In the genomic region with DNA sequence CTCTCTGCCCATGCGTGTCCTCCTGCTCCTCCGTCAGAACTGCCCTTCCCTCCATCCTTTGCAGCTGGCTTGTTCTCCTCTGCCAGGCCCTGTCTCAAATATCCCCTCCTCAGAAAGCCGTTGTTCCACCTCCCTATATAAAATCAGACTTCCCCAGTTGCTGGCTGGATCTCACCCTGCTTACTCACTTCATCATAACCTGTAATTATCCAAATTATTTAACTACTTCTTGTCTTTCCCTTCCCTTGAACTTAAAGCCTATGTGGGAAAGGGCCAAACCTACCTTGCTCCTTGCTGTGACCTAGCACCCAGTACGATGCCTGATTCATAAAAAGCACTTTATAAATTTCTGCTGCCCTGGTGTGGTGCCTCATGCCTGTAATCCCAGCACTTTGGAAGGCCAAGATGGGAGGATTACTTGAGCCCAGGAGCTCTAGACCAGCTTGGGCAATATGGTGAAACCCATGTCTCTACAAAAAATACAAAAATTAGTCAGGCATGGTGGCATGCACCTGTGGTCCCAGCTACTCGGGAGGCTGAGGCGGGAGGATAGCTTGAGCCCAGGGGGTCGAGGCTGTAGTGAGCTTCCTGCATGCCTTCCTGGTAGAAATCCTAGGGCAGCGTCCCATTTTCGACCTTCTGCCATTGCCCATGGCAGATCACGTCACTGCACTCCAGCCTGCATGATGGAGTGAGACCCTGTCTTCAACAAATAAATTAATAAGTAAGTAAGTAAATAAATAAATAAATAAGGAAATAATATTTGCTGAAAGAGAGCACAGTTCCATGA, we compare ENCODE assay signal across 26 cellular contexts. TPM values are rescaled to one million over a fixed set of nuclear protein-coding genes. Genes with fewer than 3 reads are reported as not detected.
"Had no signal": no experiment of that assay in that cellular context is flagged by ENCODE, and none has a peak within 500 bp of the region (broad histone marks: within the 10 kb centered on the region; RNA-seq: fewer than 3 reads in every experiment).

No MANE protein-coding gene starts in this region.

- ATAC-seq: activated CD4-positive, alpha-beta T cell treated with anti-CD3 and anti-CD28 coated beads for 36 hours; activated CD8-positive, alpha-beta T cell treated with anti-CD3 and anti-CD28 coated beads, Interleukin-2, amount 10 ng/mL, durations not matched to agents 7 days and 5 days; activated T-cell treated with anti-CD3 and anti-CD28 coated beads, Interleukin-2, amount 50 U/mL, for 4 hours; activated T-helper 17 cell treated with anti-CD3 and anti-CD28 coated beads, Interleukin-2, amount 50 U/mL, for 72 hours; effector memory CD8-positive, alpha-beta T cell; esophagus mucosa; heart left ventricle had no signal

- H3K27me3 ChIP-seq: brain microvascular endothelial cell, heart left ventricle had no signal

- H3K36me3 ChIP-seq: brain microvascular endothelial cell, heart left ventricle had no signal

- H3K4me1 ChIP-seq: heart left ventricle had no signal

- H3K4me3 ChIP-seq: heart left ventricle had no signal

- H3K27ac ChIP-seq: brain microvascular endothelial cell, heart left ventricle had no signal

- DNase-seq: activated CD4-positive, alpha-beta memory T cell treated with anti-CD3 and anti-CD28 coated beads for 36 hours; activated CD4-positive, alpha-beta T cell treated with anti-CD3 and anti-CD28 coated beads for 36 hours; activated CD4-positive, alpha-beta T cell treated with anti-CD3 and anti-CD28 coated beads, Interleukin-2, amount 10 ng/mL, durations not matched to agents 24 days and 14 days; activated CD4-positive, CD25-positive, alpha-beta regulatory T cell; activated CD4-positive, CD25-positive, alpha-beta regulatory T cell treated with anti-CD3 and anti-CD28 coated beads, Interleukin-2, amount 50 U/mL, for 72 hours; activated CD8-positive, alpha-beta T cell treated with anti-CD3 and anti-CD28 coated beads, Interleukin-2, amount 10 ng/mL, durations not matched to agents 7 days and 5 days; activated effector memory CD4-positive, alpha-beta T cell treated with Interleukin-2 at 50 U/mL for 16 hours; activated gamma-delta T cell treated with Interleukin-2 at 50 U/mL for 16 hours; activated naive CD4-positive, alpha-beta T cell treated with anti-CD3 and anti-CD28 coated beads, Interleukin-2, amount 50 U/mL, for 16 hours; activated naive CD4-positive, alpha-beta T cell treated with Interleukin-2 at 50 U/mL for 16 hours; activated T-cell treated with anti-CD3 and anti-CD28 coated beads, Interleukin-2, amount 50 U/mL, for 4 hours; amniotic stem cell; anterior cingulate cortex; brain microvascular endothelial cell; cortex of kidney; dermis blood vessel endothelial cell; effector CD4-positive, alpha-beta T cell; effector memory CD8-positive, alpha-beta T cell; foreskin fibroblast; heart left ventricle; T-helper 2 cell had no signal

- H3K9me3 ChIP-seq: heart left ventricle had no signal

RNA-seq across cellular contexts. Expression of a gene that starts 39.5 kb away (rescaled TPM):
- total RNA-seq: activated CD4-positive, alpha-beta memory T cell treated with anti-CD3 and anti-CD28 coated beads for 36 hours; activated CD4-positive, alpha-beta T cell treated with anti-CD3 and anti-CD28 coated beads for 36 hours; activated CD4-positive, alpha-beta T cell treated with anti-CD3 and anti-CD28 coated beads, Interleukin-2, amount 10 ng/mL, durations not matched to agents 24 days and 14 days; activated CD8-positive, alpha-beta T cell treated with anti-CD3 and anti-CD28 coated beads, Interleukin-2, amount 10 ng/mL, durations not matched to agents 7 days and 5 days; activated T-cell treated with anti-CD3 and anti-CD28 coated beads, Interleukin-2, amount 50 U/mL, for 4 hours; activated T-helper 17 cell treated with anti-CD3 and anti-CD28 coated beads, Interleukin-2, amount 50 U/mL, for 72 hours; bronchial epithelial cell; dermis blood vessel endothelial cell; epithelial cell of proximal tubule; T-helper 1 cell treated with Interleukin-12 subunit alpha and Interleukin-12 subunit beta and Interleukin-4 antibody, amounts not matched to agents 30 ng/mL and 1 ng/mL, for 36 hours had no signal
